Comparison of ENCODE assay signal across 1 cellular context in the genomic region with DNA sequence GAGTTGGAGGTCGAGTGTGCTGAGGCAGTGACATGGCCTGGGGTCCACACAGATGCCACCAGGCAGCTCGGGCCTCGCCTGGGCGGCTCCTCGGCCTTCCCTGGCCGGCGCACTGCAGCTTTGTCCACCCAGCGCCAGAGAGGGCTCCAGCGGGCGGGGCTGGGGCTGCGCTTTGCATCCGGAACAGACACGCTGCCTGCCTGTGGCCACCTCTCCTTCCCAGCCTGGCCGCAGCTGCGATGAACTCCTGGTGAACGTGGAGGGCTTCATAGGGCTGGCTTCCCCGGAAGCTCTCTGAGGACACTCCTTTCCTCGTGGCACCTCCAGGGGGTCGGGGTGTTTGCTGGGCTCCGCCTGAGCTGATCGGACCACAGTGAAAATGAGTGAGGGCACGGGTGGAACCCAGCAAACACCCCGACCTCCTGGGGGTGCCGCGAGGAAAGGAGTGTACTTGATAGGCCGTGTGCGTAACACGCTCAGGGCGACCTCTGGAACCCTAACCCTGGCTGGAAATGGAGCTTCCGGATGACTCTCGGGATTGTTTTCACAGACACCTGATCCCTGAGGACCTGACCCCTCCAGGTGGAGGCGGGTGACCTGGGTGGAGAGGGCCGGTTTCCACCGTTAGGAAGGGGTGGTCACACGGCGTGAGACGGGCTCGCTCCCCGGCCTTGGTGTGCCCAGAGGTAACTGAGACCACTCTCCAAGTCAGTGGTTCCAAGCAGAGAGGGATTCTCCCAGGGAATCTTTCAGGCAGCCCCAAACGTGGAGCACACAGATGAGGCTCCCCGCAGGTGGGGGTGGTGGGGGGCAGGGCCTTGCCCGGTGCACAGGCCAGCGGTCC.
TF ChIP-seq lines count a peak whose summit lies in the region.

No MANE protein-coding gene starts in this region.

TF ChIP-seq in WTC11, 78 proteins besides CTCF, POLR2A, EP300 and RAD21 (continued from another document):
- TF ChIP-seq, protein P1, sequence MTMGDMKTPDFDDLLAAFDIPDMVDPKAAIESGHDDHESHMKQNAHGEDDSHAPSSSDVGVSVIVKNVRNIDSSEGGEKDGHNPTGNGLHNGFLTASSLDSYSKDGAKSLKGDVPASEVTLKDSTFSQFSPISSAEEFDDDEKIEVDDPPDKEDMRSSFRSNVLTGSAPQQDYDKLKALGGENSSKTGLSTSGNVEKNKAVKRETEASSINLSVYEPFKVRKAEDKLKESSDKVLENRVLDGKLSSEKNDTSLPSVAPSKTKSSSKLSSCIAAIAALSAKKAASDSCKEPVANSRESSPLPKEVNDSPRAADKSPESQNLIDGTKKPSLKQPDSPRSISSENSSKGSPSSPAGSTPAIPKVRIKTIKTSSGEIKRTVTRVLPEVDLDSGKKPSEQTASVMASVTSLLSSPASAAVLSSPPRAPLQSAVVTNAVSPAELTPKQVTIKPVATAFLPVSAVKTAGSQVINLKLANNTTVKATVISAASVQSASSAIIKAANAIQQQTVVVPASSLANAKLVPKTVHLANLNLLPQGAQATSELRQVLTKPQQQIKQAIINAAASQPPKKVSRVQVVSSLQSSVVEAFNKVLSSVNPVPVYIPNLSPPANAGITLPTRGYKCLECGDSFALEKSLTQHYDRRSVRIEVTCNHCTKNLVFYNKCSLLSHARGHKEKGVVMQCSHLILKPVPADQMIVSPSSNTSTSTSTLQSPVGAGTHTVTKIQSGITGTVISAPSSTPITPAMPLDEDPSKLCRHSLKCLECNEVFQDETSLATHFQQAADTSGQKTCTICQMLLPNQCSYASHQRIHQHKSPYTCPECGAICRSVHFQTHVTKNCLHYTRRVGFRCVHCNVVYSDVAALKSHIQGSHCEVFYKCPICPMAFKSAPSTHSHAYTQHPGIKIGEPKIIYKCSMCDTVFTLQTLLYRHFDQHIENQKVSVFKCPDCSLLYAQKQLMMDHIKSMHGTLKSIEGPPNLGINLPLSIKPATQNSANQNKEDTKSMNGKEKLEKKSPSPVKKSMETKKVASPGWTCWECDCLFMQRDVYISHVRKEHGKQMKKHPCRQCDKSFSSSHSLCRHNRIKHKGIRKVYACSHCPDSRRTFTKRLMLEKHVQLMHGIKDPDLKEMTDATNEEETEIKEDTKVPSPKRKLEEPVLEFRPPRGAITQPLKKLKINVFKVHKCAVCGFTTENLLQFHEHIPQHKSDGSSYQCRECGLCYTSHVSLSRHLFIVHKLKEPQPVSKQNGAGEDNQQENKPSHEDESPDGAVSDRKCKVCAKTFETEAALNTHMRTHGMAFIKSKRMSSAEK (CRISPR knock-in tag; IDR thresholded peaks at IDR 0.05; ENCODE audit: borderline replicate concordance) = no peak
- no peak for TF ChIP-seq TCF7 (CRISPR knock-in tag; IDR thresholded peaks at IDR 0.05; ENCODE audit: low read depth)
